ENCODE assay signal across 1 cellular context in the genomic region with DNA sequence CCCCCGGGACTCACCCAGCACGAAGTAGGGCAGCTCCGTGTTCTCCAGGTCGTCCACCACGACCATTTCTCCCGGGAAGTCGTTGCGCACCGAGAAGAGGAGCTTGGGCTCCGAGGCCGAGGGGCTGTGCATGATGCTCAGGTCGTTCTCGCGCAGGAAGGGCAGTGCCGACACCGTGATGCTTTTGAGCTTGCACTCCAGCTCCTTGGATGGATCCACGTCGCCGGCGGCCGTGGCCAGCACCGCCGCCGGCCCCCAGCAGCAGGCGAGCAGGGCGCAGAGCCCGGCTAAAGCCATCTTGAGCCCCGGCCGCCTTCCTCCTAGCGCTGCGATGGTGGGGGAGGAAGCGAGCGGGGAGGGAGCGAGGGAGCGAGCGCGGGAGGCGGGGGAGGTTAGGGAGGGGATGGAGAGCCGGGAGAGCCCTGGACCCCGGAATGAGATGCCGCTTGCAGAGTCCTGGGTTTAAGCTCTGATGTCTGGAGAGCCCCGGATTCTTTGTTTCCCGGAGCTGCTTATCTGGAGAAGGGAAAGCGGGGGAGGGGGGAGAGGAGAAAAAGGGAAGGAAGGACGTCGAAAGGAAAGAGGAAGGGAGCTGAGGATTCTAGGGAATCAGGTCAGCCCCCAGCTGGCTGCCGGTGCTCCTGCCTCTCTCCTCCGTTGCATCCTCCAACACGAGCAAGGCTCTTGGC.
TF ChIP-seq lines count a peak whose summit lies in the region.

A gene (minus strand): TSS at position 333 of the 689 bp plus-strand sequence. CDS start 36 bp downstream, at position 297.

TF ChIP-seq in HEK293, 187 proteins besides CTCF, POLR2A, EP300 and RAD21 (continued from another document):
- TF ChIP-seq HOXD13 (CRISPR knock-in tag; IDR thresholded peaks at IDR 0.05; ENCODE audit: borderline replicate concordance) (no peak), ZNF664 (tag by site-specific recombination; IDR thresholded peaks at IDR 0.05) (no peak), ZNF302 (tag by site-specific recombination; IDR thresholded peaks at IDR 0.05; ENCODE audit: low read depth) (no peak), MEIS1 (CRISPR knock-in tag; IDR thresholded peaks at IDR 0.05; ENCODE audit: borderline replicate concordance) (no peak), ZFP37 (tag by site-specific recombination; IDR thresholded peaks at IDR 0.05) (0 out of 2 replicates have a peak, but pooled peaks have one; percentile 25), YY1 (tag by site-specific recombination; IDR thresholded peaks at IDR 0.05) (peak; percentile 53; the same call in 1 of the 2 replicates), ZNF354C (tag by site-specific recombination; IDR thresholded peaks at IDR 0.05; ENCODE audit: borderline replicate concordance, low read depth) (no peak), ZNF777 (tag by site-specific recombination; IDR thresholded peaks at IDR 0.05; ENCODE audit: borderline replicate concordance) (0 out of 2 replicates have a peak, but pooled peaks have one; percentile 26), OSR2 (tag by site-specific recombination; IDR thresholded peaks at IDR 0.05) (no peak), PRDM1 (tag by site-specific recombination; IDR thresholded peaks at IDR 0.05) (peak; percentile 15; the same call in 1 of the 2 replicates), IKZF3 (tag by site-specific recombination; IDR thresholded peaks at IDR 0.05) (0 out of 2 replicates have a peak, but pooled peaks have one; percentile 13), ZNF843 (tag by site-specific recombination; IDR thresholded peaks at IDR 0.05) (no peak), ZNF571 (tag by site-specific recombination; IDR thresholded peaks at IDR 0.05) (no peak), ZNF416 (tag by site-specific recombination; IDR thresholded peaks at IDR 0.05) (no peak), ZBTB20 (tag by site-specific recombination; IDR thresholded peaks at IDR 0.05) (peak; percentile 99), ZNF274 (IDR thresholded peaks at IDR 0.05; ENCODE audit: low read length) (no peak), ZNF274 (tag by site-specific recombination; IDR thresholded peaks at IDR 0.05; ENCODE audit: borderline replicate concordance) (no peak)
- TF ChIP-seq, protein P1, sequence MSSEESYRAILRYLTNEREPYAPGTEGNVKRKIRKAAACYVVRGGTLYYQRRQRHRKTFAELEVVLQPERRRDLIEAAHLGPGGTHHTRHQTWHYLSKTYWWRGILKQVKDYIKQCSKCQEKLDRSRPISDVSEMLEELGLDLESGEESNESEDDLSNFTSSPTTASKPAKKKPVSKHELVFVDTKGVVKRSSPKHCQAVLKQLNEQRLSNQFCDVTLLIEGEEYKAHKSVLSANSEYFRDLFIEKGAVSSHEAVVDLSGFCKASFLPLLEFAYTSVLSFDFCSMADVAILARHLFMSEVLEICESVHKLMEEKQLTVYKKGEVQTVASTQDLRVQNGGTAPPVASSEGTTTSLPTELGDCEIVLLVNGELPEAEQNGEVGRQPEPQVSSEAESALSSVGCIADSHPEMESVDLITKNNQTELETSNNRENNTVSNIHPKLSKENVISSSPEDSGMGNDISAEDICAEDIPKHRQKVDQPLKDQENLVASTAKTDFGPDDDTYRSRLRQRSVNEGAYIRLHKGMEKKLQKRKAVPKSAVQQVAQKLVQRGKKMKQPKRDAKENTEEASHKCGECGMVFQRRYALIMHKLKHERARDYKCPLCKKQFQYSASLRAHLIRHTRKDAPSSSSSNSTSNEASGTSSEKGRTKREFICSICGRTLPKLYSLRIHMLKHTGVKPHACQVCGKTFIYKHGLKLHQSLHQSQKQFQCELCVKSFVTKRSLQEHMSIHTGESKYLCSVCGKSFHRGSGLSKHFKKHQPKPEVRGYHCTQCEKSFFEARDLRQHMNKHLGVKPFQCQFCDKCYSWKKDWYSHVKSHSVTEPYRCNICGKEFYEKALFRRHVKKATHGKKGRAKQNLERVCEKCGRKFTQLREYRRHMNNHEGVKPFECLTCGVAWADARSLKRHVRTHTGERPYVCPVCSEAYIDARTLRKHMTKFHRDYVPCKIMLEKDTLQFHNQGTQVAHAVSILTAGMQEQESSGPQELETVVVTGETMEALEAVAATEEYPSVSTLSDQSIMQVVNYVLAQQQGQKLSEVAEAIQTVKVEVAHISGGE (tag by site-specific recombination; conservative IDR thresholded peaks at IDR 0.05; ENCODE audit: low read depth) = peak; percentile 88
- TF ChIP-seq, protein P2, sequence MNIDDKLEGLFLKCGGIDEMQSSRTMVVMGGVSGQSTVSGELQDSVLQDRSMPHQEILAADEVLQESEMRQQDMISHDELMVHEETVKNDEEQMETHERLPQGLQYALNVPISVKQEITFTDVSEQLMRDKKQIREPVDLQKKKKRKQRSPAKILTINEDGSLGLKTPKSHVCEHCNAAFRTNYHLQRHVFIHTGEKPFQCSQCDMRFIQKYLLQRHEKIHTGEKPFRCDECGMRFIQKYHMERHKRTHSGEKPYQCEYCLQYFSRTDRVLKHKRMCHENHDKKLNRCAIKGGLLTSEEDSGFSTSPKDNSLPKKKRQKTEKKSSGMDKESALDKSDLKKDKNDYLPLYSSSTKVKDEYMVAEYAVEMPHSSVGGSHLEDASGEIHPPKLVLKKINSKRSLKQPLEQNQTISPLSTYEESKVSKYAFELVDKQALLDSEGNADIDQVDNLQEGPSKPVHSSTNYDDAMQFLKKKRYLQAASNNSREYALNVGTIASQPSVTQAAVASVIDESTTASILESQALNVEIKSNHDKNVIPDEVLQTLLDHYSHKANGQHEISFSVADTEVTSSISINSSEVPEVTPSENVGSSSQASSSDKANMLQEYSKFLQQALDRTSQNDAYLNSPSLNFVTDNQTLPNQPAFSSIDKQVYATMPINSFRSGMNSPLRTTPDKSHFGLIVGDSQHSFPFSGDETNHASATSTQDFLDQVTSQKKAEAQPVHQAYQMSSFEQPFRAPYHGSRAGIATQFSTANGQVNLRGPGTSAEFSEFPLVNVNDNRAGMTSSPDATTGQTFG (tag by site-specific recombination; IDR thresholded peaks at IDR 0.05; ENCODE audit: borderline replicate concordance) = no peak
- TF ChIP-seq, protein P3, sequence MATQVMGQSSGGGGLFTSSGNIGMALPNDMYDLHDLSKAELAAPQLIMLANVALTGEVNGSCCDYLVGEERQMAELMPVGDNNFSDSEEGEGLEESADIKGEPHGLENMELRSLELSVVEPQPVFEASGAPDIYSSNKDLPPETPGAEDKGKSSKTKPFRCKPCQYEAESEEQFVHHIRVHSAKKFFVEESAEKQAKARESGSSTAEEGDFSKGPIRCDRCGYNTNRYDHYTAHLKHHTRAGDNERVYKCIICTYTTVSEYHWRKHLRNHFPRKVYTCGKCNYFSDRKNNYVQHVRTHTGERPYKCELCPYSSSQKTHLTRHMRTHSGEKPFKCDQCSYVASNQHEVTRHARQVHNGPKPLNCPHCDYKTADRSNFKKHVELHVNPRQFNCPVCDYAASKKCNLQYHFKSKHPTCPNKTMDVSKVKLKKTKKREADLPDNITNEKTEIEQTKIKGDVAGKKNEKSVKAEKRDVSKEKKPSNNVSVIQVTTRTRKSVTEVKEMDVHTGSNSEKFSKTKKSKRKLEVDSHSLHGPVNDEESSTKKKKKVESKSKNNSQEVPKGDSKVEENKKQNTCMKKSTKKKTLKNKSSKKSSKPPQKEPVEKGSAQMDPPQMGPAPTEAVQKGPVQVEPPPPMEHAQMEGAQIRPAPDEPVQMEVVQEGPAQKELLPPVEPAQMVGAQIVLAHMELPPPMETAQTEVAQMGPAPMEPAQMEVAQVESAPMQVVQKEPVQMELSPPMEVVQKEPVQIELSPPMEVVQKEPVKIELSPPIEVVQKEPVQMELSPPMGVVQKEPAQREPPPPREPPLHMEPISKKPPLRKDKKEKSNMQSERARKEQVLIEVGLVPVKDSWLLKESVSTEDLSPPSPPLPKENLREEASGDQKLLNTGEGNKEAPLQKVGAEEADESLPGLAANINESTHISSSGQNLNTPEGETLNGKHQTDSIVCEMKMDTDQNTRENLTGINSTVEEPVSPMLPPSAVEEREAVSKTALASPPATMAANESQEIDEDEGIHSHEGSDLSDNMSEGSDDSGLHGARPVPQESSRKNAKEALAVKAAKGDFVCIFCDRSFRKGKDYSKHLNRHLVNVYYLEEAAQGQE (tag by site-specific recombination; IDR thresholded peaks at IDR 0.05) = no peak
- TF ChIP-seq, protein P4, sequence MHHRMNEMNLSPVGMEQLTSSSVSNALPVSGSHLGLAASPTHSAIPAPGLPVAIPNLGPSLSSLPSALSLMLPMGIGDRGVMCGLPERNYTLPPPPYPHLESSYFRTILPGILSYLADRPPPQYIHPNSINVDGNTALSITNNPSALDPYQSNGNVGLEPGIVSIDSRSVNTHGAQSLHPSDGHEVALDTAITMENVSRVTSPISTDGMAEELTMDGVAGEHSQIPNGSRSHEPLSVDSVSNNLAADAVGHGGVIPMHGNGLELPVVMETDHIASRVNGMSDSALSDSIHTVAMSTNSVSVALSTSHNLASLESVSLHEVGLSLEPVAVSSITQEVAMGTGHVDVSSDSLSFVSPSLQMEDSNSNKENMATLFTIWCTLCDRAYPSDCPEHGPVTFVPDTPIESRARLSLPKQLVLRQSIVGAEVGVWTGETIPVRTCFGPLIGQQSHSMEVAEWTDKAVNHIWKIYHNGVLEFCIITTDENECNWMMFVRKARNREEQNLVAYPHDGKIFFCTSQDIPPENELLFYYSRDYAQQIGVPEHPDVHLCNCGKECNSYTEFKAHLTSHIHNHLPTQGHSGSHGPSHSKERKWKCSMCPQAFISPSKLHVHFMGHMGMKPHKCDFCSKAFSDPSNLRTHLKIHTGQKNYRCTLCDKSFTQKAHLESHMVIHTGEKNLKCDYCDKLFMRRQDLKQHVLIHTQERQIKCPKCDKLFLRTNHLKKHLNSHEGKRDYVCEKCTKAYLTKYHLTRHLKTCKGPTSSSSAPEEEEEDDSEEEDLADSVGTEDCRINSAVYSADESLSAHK (tag by site-specific recombination; IDR thresholded peaks at IDR 0.05) = no peak
- TF ChIP-seq, protein P5, sequence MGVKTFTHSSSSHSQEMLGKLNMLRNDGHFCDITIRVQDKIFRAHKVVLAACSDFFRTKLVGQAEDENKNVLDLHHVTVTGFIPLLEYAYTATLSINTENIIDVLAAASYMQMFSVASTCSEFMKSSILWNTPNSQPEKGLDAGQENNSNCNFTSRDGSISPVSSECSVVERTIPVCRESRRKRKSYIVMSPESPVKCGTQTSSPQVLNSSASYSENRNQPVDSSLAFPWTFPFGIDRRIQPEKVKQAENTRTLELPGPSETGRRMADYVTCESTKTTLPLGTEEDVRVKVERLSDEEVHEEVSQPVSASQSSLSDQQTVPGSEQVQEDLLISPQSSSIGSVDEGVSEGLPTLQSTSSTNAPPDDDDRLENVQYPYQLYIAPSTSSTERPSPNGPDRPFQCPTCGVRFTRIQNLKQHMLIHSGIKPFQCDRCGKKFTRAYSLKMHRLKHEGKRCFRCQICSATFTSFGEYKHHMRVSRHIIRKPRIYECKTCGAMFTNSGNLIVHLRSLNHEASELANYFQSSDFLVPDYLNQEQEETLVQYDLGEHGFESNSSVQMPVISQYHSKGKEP (tag by site-specific recombination; IDR thresholded peaks at IDR 0.05) = no peak
